ENCODE assay signal across 2 cellular contexts in genomic region chr12:108620236-108620879, GRCh38.
TF ChIP-seq lines count a peak whose summit lies in the region.

No MANE protein-coding gene starts in this region.

TF ChIP-seq in HepG2, 621 proteins besides CTCF, POLR2A, EP300 and RAD21 (continues in another document):
- TF ChIP-seq ZNF180 (CRISPR knock-in tag; IDR thresholded peaks at IDR 0.05; ENCODE audit: borderline replicate concordance, low read depth) = no peak
- TF ChIP-seq, protein P1, sequence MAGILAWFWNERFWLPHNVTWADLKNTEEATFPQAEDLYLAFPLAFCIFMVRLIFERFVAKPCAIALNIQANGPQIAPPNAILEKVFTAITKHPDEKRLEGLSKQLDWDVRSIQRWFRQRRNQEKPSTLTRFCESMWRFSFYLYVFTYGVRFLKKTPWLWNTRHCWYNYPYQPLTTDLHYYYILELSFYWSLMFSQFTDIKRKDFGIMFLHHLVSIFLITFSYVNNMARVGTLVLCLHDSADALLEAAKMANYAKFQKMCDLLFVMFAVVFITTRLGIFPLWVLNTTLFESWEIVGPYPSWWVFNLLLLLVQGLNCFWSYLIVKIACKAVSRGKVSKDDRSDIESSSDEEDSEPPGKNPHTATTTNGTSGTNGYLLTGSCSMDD (CRISPR knock-in tag; IDR thresholded peaks at IDR 0.05) = no peak
- no peak for TF ChIP-seq HCFC1 (IDR thresholded peaks at IDR 0.05; ENCODE audit: low read depth, low read length)
- TF ChIP-seq CCAR2 (optimal IDR thresholded peaks at IDR 0.05; ENCODE audit: low read depth, low read length) = no peak
- no peak for TF ChIP-seq ARNT2 (CRISPR knock-in tag; IDR thresholded peaks at IDR 0.05; ENCODE audit: low read depth)
- no peak for TF ChIP-seq ARID3A (IDR thresholded peaks at IDR 0.05; ENCODE audit: low read depth, low read length)
- no peak for TF ChIP-seq ZNF510 (CRISPR knock-in tag; IDR thresholded peaks at IDR 0.05; ENCODE audit: low read depth)
- TF ChIP-seq MEIS1 (CRISPR knock-in tag; IDR thresholded peaks at IDR 0.05; ENCODE audit: borderline replicate concordance) = no peak
- TF ChIP-seq ZNF331 (CRISPR knock-in tag; IDR thresholded peaks at IDR 0.05) = peak; percentile 55; the same call in 1 of the 2 replicates
- TF ChIP-seq, protein P2, sequence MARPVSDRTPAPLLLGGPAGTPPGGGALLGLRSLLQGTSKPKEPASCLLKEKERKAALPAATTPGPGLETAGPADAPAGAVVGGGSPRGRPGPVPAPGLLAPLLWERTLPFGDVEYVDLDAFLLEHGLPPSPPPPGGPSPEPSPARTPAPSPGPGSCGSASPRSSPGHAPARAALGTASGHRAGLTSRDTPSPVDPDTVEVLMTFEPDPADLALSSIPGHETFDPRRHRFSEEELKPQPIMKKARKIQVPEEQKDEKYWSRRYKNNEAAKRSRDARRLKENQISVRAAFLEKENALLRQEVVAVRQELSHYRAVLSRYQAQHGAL (CRISPR knock-in tag; IDR thresholded peaks at IDR 0.05; ENCODE audit: not compliant biosample characterization) = no peak
- TF ChIP-seq, protein P3, sequence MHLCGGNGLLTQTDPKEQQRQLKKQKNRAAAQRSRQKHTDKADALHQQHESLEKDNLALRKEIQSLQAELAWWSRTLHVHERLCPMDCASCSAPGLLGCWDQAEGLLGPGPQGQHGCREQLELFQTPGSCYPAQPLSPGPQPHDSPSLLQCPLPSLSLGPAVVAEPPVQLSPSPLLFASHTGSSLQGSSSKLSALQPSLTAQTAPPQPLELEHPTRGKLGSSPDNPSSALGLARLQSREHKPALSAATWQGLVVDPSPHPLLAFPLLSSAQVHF (CRISPR knock-in tag; IDR thresholded peaks at IDR 0.05) = no peak
- peak; percentile 21; the same call in 1 of the 2 replicates for TF ChIP-seq ZNF574 (CRISPR knock-in tag; IDR thresholded peaks at IDR 0.05)
- TF ChIP-seq KDM2A (CRISPR knock-in tag; IDR thresholded peaks at IDR 0.05; ENCODE audit: borderline replicate concordance, low read depth) = no peak; the same call in 1 of the 2 replicates
- TF ChIP-seq ZNF546 (CRISPR knock-in tag; conservative IDR thresholded peaks at IDR 0.05) = no peak
- TF ChIP-seq NFKB2 (CRISPR knock-in tag; IDR thresholded peaks at IDR 0.05; ENCODE audit: borderline replicate concordance) = no peak
- peak; percentile 76; the same call in 1 of the 2 replicates for TF ChIP-seq KAT8 (CRISPR knock-in tag; IDR thresholded peaks at IDR 0.05)
- TF ChIP-seq ZNF451 (CRISPR knock-in tag; IDR thresholded peaks at IDR 0.05) = no peak
- no peak for TF ChIP-seq PHF5A (CRISPR knock-in tag; IDR thresholded peaks at IDR 0.05; ENCODE audit: low read depth, unreplicated experiment)
- no peak for TF ChIP-seq NFE2 (CRISPR knock-in tag; IDR thresholded peaks at IDR 0.05)
- TF ChIP-seq JUN (CRISPR knock-in tag; IDR thresholded peaks at IDR 0.05) = no peak
- 0 out of 2 replicates have a peak, but pooled peaks have one; percentile 22 for TF ChIP-seq NFATC3 (CRISPR knock-in tag; IDR thresholded peaks at IDR 0.05)
- TF ChIP-seq RFX1 (IDR thresholded peaks at IDR 0.05) = no peak
- TF ChIP-seq FOXM1 (CRISPR knock-in tag; IDR thresholded peaks at IDR 0.05) = no peak
- TF ChIP-seq, protein P4, sequence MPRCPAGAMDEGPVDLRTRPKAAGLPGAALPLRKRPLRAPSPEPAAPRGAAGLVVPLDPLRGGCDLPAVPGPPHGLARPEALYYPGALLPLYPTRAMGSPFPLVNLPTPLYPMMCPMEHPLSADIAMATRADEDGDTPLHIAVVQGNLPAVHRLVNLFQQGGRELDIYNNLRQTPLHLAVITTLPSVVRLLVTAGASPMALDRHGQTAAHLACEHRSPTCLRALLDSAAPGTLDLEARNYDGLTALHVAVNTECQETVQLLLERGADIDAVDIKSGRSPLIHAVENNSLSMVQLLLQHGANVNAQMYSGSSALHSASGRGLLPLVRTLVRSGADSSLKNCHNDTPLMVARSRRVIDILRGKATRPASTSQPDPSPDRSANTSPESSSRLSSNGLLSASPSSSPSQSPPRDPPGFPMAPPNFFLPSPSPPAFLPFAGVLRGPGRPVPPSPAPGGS (CRISPR knock-in tag; IDR thresholded peaks at IDR 0.05) = 0 out of 2 replicates have a peak, but pooled peaks have one; percentile 26
- peak; percentile 53; the same call in 1 of the 2 replicates for TF ChIP-seq SRF (IDR thresholded peaks at IDR 0.05; ENCODE audit: low read depth, low read length)
- TF ChIP-seq RFXANK (CRISPR knock-in tag; IDR thresholded peaks at IDR 0.05) = no peak
- TF ChIP-seq FOSL2 (CRISPR knock-in tag; IDR thresholded peaks at IDR 0.05) = no peak

TF ChIP-seq in WTC11, 78 proteins besides CTCF, POLR2A, EP300 and RAD21:
- TF ChIP-seq IRF1 (CRISPR knock-in tag; IDR thresholded peaks at IDR 0.05) (no peak), GABPB1 (CRISPR knock-in tag; IDR thresholded peaks at IDR 0.05) (peak; percentile 95)
- TF ChIP-seq, protein P5, sequence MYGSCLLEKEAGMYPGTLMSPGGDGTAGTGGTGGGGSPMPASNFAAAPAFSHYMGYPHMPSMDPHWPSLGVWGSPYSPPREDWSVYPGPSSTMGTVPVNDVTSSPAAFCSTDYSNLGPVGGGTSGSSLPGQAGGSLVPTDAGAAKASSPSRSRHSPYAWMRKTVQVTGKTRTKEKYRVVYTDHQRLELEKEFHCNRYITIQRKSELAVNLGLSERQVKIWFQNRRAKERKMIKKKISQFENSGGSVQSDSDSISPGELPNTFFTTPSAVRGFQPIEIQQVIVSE (CRISPR knock-in tag; IDR thresholded peaks at IDR 0.05; ENCODE audit: borderline replicate concordance) = no peak
TF ChIP-seq in WTC11: peak in this region for 1.
